In the genomic region with DNA sequence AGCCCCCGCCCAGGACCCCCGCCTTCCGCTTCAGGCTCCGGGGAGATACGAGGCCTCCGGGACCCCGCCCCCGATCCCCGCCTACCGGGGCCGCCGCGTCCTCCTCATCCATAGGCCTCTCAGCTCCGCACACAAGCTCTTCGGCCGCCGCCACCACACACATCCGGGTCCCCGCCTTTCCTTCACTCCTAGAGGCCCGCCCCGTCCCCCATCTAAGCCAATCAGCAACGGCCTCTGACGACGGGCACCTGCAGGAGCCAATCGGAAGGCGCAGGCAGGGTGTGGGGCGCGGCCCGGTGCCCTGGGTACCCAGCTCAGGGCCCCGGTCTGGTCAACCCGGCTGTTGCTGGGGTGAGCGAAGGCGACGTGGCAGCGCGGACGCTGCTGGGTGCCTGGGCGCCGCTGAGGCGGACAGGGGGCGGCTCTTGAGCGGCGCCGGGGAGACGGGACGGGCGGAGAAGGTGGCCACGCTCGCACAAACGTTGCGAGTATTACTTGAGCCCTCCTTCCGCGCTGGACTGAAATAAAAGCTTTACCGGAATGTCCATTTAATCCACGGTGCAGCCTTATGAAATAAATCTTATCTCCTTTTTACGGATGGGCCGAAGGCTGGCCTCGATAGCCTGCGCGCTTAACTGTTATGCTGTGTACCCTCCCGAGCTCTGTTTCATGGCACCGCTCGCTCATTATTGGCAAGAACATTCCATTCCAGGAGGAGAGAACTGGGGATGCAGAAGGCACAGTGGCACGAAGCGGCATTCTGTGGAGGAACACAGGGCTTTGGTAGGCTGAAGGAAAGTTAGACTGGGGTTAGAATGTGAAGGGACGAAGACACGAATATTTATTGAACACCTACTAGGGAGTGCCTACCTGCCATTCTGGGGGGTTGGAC, we compare ENCODE assay signal across 8 cellular contexts. TPM values are rescaled to one million over a fixed set of nuclear protein-coding genes. Genes with fewer than 3 reads are reported as not detected.
A peak's percentile ranks its signal among the peaks of the same experiment; 100 is the strongest.
DNase-seq lines count a peak whose midpoint lies in the region; ATAC-seq and TF ChIP-seq lines count a peak whose summit lies in the region.

A gene with protein sequence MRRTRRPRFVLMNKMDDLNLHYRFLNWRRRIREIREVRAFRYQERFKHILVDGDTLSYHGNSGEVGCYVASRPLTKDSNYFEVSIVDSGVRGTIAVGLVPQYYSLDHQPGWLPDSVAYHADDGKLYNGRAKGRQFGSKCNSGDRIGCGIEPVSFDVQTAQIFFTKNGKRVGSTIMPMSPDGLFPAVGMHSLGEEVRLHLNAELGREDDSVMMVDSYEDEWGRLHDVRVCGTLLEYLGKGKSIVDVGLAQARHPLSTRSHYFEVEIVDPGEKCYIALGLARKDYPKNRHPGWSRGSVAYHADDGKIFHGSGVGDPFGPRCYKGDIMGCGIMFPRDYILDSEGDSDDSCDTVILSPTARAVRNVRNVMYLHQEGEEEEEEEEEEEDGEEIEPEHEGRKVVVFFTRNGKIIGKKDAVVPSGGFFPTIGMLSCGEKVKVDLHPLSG (minus strand): TSS at position 165 of the 892 bp plus-strand sequence. CDS start 57 bp downstream, at position 108.

- peak; percentile 99 for DNase-seq in ACHN
- DNase-seq in NCI-H2227 (lab: John Stamatoyannopoulos, UW; ENCODE audit: unreplicated experiment): peak; percentile 93
- DNase-seq in WERI-Rb-1: peak; percentile 98
- peak; percentile 97 for DNase-seq in mammary epithelial cell
- peak; percentile 100 for DNase-seq in iPS-NIHi7 (ENCODE audit: extremely low spot score)
- DNase-seq in smooth muscle cell of the brain vasculature (ENCODE audit: low read depth, low spot score): peak; percentile 91

- TSS peak; percentile 87 for BruUV-seq in mammary epithelial cell (replicated peaks; lab: Mats Ljungman, UMichigan)

- H3K27me3 ChIP-seq in WERI-Rb-1 (ENCODE audit: insufficient read depth, low read depth, severe bottlenecking) (no peaks in the 10 kb centered on the region), mammary epithelial cell (ENCODE audit: insufficient read depth, low read length) (no peaks in the 10 kb centered on the region)

- 2% methylated on average over 42 of the region's 67 CpGs for WGBS in mammary epithelial cell (ENCODE audit: low coverage, missing lambda C conversion rate)

- H3K9ac ChIP-seq in mammary epithelial cell (ENCODE audit: insufficient read depth, low read length): peak within 1 kb of the TSS; percentile 59

- peak within 1 kb of the TSS; percentile 94 for H3K4me2 ChIP-seq in mammary epithelial cell (ENCODE audit: insufficient read depth, low read depth, low read length)

- peak within 1 kb of the TSS; percentile 83 for H2AFZ ChIP-seq in mammary epithelial cell (ENCODE audit: low read depth, low read length)

- peak within 1 kb of the TSS; percentile 82 for H3K27ac ChIP-seq in WERI-Rb-1
- peak within 1 kb of the TSS; percentile 45 for H3K27ac ChIP-seq in mammary epithelial cell (ENCODE audit: insufficient read depth, low read depth, low read length)

- H3K79me2 ChIP-seq in mammary epithelial cell (ENCODE audit: insufficient read depth, low read length): peaks cover 20% of the 10 kb centered on the region

- peaks cover 11% of the 10 kb centered on the region for H3K4me1 ChIP-seq in mammary epithelial cell (ENCODE audit: insufficient read depth, low read length)

- H4K20me1 ChIP-seq in mammary epithelial cell (ENCODE audit: insufficient read depth, low read length): no peaks in the 10 kb centered on the region

- H3K9me3 ChIP-seq in WERI-Rb-1 (ENCODE audit: severe bottlenecking) (peaks cover 3% of the 10 kb centered on the region), mammary epithelial cell (replicated peaks; ENCODE audit: insufficient read depth, low read length) (no peaks in the 10 kb centered on the region)

- H3K36me3 ChIP-seq in WERI-Rb-1 (peaks cover 9% of the 10 kb centered on the region; the same call in 1 of the 2 replicates), mammary epithelial cell (ENCODE audit: insufficient read depth, low read length) (no peaks in the 10 kb centered on the region)

- in situ Hi-C loops in ACHN (cut with HindIII; ENCODE audit: low pct_ligation_motif_present, low pct_unique_long_range_greater_than_20kb, low sequenced_read_pairs) (no loop called here), mammary epithelial cell (cut with MboI; ENCODE audit: low sequenced_read_pairs in 2 of 2) (no loop called here)

- intact Hi-C loops in mammary epithelial cell (cut with micrococcal nuclease): loop anchor here (1.0 kb wide), 1 partner anchor 20 kb away; no protein-coding TSS in a partner anchor

- dilution Hi-C loops in mammary epithelial cell (cut with HindIII; ENCODE audit: low sequenced_read_pairs): loop anchor here (5.0 to 10.0 kb wide), 3 partner anchors 72 to 185 kb away; partner anchors contain the start of genes CSAD, EIF4B, ESPL1 and ZNF740

- H3K4me3 ChIP-seq in WERI-Rb-1 (ENCODE audit: low read depth, low read length) (peak within 1 kb of the TSS; percentile 66), mammary epithelial cell (replicated peaks in 1 of 3; ENCODE audit: insufficient read depth in 1 of 3, low read depth in 2 of 3, low read length in 3 of 3) (peak within 1 kb of the TSS; percentile 73 to 77 (median 76))

- ATAC-seq in GM18873 (IDR thresholded peaks at IDR 0.05; ENCODE audit: low FRiP score, unreplicated experiment): peak; percentile 96
- peak; percentile 97 for ATAC-seq in HG03139 (IDR thresholded peaks at IDR 0.05; ENCODE audit: unreplicated experiment)

- TF ChIP-seq CTCF in WERI-Rb-1 (IDR thresholded peaks at IDR 0.05; ENCODE audit: low read depth, low read length) (no peak), mammary epithelial cell (conservative IDR thresholded peaks at IDR 0.05 in 1 of 2, IDR thresholded peaks at IDR 0.05 in 1 of 2; ENCODE audit: extremely low read depth in 1 of 2, insufficient read depth in 1 of 2, low read depth in 1 of 2, low read length in 2 of 2) (no peak)

- CTCF ChIA-PET in mammary epithelial cell (lab: Charles Lee; ENCODE audit: low non-redundant PET): interaction anchor here (0.7 to 0.8 kb wide), 3 partner anchors 25 to 666 kb away, joined by 3 read pairs; no protein-coding TSS in a partner anchor

RNA-seq across cellular contexts. Expression of the gene that starts here (rescaled TPM):
- total RNA-seq in mammary epithelial cell: 10 to 100 TPM; 30.0 to 39.4 TPM
- 28.0 TPM for polyA plus RNA-seq in mammary epithelial cell
- 85.5 TPM for polyA minus RNA-seq in mammary epithelial cell

Comparison
In these comparisons a context has a peak if more than half of its experiments do, and no peak if none do; other contexts are left out.
1. Peak in every context shown above with its lines: DNase-seq, ATAC-seq, H3K4me3 ChIP-seq and H3K27ac ChIP-seq.